Comparison of ENCODE assay signal across 2 cellular contexts in genomic region chr17:77018504-77018903, GRCh38.
TF ChIP-seq lines count a peak whose summit lies in the region.

No MANE protein-coding gene starts in this region.

TF ChIP-seq in GM23338, 12 proteins besides CTCF, POLR2A, EP300 and RAD21 (continued from another document):
- TF ChIP-seq, protein P1, sequence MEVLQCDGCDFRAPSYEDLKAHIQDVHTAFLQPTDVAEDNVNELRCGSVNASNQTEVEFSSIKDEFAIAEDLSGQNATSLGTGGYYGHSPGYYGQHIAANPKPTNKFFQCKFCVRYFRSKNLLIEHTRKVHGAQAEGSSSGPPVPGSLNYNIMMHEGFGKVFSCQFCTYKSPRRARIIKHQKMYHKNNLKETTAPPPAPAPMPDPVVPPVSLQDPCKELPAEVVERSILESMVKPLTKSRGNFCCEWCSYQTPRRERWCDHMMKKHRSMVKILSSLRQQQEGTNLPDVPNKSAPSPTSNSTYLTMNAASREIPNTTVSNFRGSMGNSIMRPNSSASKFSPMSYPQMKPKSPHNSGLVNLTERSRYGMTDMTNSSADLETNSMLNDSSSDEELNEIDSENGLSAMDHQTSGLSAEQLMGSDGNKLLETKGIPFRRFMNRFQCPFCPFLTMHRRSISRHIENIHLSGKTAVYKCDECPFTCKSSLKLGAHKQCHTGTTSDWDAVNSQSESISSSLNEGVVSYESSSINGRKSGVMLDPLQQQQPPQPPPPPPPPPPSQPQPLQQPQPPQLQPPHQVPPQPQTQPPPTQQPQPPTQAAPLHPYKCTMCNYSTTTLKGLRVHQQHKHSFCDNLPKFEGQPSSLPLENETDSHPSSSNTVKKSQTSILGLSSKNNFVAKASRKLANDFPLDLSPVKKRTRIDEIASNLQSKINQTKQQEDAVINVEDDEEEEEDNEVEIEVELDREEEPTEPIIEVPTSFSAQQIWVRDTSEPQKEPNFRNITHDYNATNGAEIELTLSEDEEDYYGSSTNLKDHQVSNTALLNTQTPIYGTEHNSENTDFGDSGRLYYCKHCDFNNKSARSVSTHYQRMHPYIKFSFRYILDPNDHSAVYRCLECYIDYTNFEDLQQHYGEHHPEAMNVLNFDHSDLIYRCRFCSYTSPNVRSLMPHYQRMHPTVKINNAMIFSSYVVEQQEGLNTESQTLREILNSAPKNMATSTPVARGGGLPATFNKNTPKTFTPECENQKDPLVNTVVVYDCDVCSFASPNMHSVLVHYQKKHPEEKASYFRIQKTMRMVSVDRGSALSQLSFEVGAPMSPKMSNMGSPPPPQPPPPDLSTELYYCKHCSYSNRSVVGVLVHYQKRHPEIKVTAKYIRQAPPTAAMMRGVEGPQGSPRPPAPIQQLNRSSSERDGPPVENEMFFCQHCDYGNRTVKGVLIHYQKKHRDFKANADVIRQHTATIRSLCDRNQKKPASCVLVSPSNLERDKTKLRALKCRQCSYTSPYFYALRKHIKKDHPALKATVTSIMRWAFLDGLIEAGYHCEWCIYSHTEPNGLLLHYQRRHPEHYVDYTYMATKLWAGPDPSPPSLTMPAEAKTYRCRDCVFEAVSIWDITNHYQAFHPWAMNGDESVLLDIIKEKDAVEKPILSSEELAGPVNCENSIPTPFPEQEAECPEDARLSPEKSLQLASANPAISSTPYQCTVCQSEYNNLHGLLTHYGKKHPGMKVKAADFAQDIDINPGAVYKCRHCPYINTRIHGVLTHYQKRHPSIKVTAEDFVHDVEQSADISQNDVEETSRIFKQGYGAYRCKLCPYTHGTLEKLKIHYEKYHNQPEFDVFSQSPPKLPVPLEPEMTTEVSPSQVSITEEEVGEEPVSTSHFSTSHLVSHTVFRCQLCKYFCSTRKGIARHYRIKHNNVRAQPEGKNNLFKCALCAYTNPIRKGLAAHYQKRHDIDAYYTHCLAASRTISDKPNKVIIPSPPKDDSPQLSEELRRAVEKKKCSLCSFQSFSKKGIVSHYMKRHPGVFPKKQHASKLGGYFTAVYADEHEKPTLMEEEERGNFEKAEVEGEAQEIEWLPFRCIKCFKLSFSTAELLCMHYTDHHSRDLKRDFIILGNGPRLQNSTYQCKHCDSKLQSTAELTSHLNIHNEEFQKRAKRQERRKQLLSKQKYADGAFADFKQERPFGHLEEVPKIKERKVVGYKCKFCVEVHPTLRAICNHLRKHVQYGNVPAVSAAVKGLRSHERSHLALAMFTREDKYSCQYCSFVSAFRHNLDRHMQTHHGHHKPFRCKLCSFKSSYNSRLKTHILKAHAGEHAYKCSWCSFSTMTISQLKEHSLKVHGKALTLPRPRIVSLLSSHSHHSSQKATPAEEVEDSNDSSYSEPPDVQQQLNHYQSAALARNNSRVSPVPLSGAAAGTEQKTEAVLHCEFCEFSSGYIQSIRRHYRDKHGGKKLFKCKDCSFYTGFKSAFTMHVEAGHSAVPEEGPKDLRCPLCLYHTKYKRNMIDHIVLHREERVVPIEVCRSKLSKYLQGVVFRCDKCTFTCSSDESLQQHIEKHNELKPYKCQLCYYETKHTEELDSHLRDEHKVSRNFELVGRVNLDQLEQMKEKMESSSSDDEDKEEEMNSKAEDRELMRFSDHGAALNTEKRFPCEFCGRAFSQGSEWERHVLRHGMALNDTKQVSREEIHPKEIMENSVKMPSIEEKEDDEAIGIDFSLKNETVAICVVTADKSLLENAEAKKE (CRISPR knock-in tag; IDR thresholded peaks at IDR 0.05), result no peak
- TF ChIP-seq ZNF331 (CRISPR knock-in tag; IDR thresholded peaks at IDR 0.05; ENCODE audit: low read depth) (no peak), NANOG (IDR thresholded peaks at IDR 0.05; ENCODE audit: borderline replicate concordance) (no peak), ZNF114 (CRISPR knock-in tag; IDR thresholded peaks at IDR 0.05) (no peak), CREB1 (CRISPR knock-in tag; IDR thresholded peaks at IDR 0.05; ENCODE audit: low read depth) (no peak), STAT1 (IDR thresholded peaks at IDR 0.05; ENCODE audit: unreplicated experiment) (no peak), EZH2 (IDR thresholded peaks at IDR 0.05; ENCODE audit: low read depth, unreplicated experiment) (no peak)
- TF ChIP-seq, protein P2, sequence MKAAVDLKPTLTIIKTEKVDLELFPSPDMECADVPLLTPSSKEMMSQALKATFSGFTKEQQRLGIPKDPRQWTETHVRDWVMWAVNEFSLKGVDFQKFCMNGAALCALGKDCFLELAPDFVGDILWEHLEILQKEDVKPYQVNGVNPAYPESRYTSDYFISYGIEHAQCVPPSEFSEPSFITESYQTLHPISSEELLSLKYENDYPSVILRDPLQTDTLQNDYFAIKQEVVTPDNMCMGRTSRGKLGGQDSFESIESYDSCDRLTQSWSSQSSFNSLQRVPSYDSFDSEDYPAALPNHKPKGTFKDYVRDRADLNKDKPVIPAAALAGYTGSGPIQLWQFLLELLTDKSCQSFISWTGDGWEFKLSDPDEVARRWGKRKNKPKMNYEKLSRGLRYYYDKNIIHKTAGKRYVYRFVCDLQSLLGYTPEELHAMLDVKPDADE (IDR thresholded peaks at IDR 0.05), result no peak

TF ChIP-seq in WTC11, 78 proteins besides CTCF, POLR2A, EP300 and RAD21 (continued from another document):
- TF ChIP-seq, protein P3, sequence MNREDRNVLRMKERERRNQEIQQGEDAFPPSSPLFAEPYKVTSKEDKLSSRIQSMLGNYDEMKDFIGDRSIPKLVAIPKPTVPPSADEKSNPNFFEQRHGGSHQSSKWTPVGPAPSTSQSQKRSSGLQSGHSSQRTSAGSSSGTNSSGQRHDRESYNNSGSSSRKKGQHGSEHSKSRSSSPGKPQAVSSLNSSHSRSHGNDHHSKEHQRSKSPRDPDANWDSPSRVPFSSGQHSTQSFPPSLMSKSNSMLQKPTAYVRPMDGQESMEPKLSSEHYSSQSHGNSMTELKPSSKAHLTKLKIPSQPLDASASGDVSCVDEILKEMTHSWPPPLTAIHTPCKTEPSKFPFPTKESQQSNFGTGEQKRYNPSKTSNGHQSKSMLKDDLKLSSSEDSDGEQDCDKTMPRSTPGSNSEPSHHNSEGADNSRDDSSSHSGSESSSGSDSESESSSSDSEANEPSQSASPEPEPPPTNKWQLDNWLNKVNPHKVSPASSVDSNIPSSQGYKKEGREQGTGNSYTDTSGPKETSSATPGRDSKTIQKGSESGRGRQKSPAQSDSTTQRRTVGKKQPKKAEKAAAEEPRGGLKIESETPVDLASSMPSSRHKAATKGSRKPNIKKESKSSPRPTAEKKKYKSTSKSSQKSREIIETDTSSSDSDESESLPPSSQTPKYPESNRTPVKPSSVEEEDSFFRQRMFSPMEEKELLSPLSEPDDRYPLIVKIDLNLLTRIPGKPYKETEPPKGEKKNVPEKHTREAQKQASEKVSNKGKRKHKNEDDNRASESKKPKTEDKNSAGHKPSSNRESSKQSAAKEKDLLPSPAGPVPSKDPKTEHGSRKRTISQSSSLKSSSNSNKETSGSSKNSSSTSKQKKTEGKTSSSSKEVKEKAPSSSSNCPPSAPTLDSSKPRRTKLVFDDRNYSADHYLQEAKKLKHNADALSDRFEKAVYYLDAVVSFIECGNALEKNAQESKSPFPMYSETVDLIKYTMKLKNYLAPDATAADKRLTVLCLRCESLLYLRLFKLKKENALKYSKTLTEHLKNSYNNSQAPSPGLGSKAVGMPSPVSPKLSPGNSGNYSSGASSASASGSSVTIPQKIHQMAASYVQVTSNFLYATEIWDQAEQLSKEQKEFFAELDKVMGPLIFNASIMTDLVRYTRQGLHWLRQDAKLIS (CRISPR knock-in tag; IDR thresholded peaks at IDR 0.05; ENCODE audit: borderline replicate concordance), result no peak
- no peak for TF ChIP-seq HMGXB4 (CRISPR knock-in tag; IDR thresholded peaks at IDR 0.05)
- TF ChIP-seq, protein P4, sequence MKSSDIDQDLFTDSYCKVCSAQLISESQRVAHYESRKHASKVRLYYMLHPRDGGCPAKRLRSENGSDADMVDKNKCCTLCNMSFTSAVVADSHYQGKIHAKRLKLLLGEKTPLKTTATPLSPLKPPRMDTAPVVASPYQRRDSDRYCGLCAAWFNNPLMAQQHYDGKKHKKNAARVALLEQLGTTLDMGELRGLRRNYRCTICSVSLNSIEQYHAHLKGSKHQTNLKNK (CRISPR knock-in tag; IDR thresholded peaks at IDR 0.05), result no peak
- TF ChIP-seq, protein P5, sequence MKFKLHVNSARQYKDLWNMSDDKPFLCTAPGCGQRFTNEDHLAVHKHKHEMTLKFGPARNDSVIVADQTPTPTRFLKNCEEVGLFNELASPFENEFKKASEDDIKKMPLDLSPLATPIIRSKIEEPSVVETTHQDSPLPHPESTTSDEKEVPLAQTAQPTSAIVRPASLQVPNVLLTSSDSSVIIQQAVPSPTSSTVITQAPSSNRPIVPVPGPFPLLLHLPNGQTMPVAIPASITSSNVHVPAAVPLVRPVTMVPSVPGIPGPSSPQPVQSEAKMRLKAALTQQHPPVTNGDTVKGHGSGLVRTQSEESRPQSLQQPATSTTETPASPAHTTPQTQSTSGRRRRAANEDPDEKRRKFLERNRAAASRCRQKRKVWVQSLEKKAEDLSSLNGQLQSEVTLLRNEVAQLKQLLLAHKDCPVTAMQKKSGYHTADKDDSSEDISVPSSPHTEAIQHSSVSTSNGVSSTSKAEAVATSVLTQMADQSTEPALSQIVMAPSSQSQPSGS (CRISPR knock-in tag; IDR thresholded peaks at IDR 0.05; ENCODE audit: borderline replicate concordance, low read depth), result no peak
- TF ChIP-seq ARID4B (CRISPR knock-in tag; IDR thresholded peaks at IDR 0.05; ENCODE audit: borderline replicate concordance), result no peak
